Comparison of ENCODE assay signal across 11 cellular contexts in the genomic region with DNA sequence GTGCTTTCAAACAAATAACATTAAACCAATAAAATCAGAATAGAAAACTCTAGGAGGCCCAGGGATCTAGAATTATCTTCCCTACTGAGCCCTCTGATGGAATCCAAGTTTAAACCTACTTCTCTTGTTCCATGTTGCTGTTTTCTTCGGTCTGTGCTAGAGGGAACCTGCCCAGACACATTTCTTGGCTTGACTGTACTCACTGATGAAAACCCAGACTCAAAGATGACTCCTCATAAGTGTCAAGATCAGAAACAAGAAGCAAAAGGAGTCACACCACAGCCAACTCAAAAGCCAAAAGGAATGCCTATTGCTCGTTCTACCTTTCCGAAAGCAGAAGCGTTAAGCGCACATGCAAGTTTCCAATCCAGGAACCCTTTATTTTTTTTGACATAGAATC. TPM values are rescaled to one million over a fixed set of nuclear protein-coding genes. Genes with fewer than 3 reads are reported as not detected.
DNase-seq lines count a peak whose midpoint lies in the region; ATAC-seq, FAIRE-seq and TF ChIP-seq lines count a peak whose summit lies in the region.
"Had no signal": no experiment of that assay in that cellular context is flagged by ENCODE, and none has a peak within 500 bp of the region (broad histone marks: within the 10 kb centered on the region; RNA-seq: fewer than 3 reads in every experiment).

No MANE protein-coding gene starts in this region.

- no TSS peak for BruUV-seq in OCI-LY7 (replicated peaks; lab: Mats Ljungman, UMichigan)

- peaks cover 0 to 7% (median 0%) of the 10 kb centered on the region in 3 donors for H3K36me3 ChIP-seq in pancreas
- peaks cover 44% of the 10 kb centered on the region for H3K36me3 ChIP-seq in OCI-LY7 (ENCODE audit: insufficient read depth, low read length)

- TF ChIP-seq CTCF in AG10803 (conservative IDR thresholded peaks at IDR 0.05; ENCODE audit: low read length) (no peak), pancreas (IDR thresholded peaks at IDR 0.05) (no peak), GM10248 (IDR thresholded peaks at IDR 0.05; ENCODE audit: control extremely low read depth, extremely low read depth, low read depth, missing control alignments) (no peak), OCI-LY7 (conservative IDR thresholded peaks at IDR 0.05; ENCODE audit: low read length) (no peak)

- no peak for FAIRE-seq in pancreas (lab: Jason Lieb, UNC)
- FAIRE-seq: D721Med had no signal

- POLR2A ChIA-PET in GM10248 (lab: Yijun Ruan, JAX): no interaction called here
- POLR2A ChIA-PET in OCI-LY7 (lab: Charles Lee): interaction anchor here (0.6 kb wide), 1 partner anchor 112 kb away, joined by 4 read pairs; no protein-coding TSS in a partner anchor

- H3K79me2 ChIP-seq in OCI-LY7 (ENCODE audit: insufficient read depth, low read depth, low read length): peaks cover 28% of the 10 kb centered on the region

- no peak for ATAC-seq in pancreas

- H3K27ac ChIP-seq in epithelial cell of prostate (peak overlapping the region; percentile 97), pancreas (peak overlapping the region; percentile 59 to 80 (median 78)), OCI-LY7 (ENCODE audit: low read depth, low read length, poor library complexity, severe bottlenecking) (no peak overlapping the region)

- DNase-seq in AG10803 (ENCODE audit: low read depth) (peak; percentile 25), MV-4-11 (lab: John Stamatoyannopoulos, UW) (peak; percentile 39), epithelial cell of prostate (ENCODE audit: low read depth, low spot score) (peak; percentile 84), pancreas (peak in 1 of 6 donors; percentile 5), GM10248 (ENCODE audit: extremely low spot score) (no peak), GDM1 (lab: John Stamatoyannopoulos, UW) (no peak), cerebellar nuclear complex (lab: John Stamatoyannopoulos, UW) (no peak), OCI-LY7 (ENCODE audit: low spot score) (no peak)
- DNase-seq: amniotic stem cell, NCI-H1436 treated with DMSO at 0.1 percent for 48 hours had no signal

- intact Hi-C loops in pancreas (cut with DNase I): no loop called here
- intact Hi-C loops in OCI-LY7 (cut with micrococcal nuclease; ENCODE audit: unreplicated experiment): no loop called here

- H3K4me2 ChIP-seq in OCI-LY7 (ENCODE audit: low read length): no peak overlapping the region

- H3K9me3 ChIP-seq in pancreas (no peaks in the 10 kb centered on the region), OCI-LY7 (ENCODE audit: low read length) (peaks cover 9% of the 10 kb centered on the region; the same call in 1 of the 2 replicates)

- H3K4me3 ChIP-seq in AG10803 (ENCODE audit: low read length) (no peak overlapping the region), pancreas (no peak overlapping the region), OCI-LY7 (ENCODE audit: low read depth, low read length, poor library complexity, severe bottlenecking) (no peak overlapping the region)

- WGBS in pancreas, 2 donors: 90 to 92% methylated on average over 5 of the region's 5 CpGs

- no peaks in the 10 kb centered on the region for H3K27me3 ChIP-seq in pancreas

- H3K4me1 ChIP-seq in pancreas: peaks cover 15 to 27% (median 20%) of the 10 kb centered on the region in 3 donors
- no peaks in the 10 kb centered on the region for H3K4me1 ChIP-seq in OCI-LY7 (ENCODE audit: insufficient read depth, low read length, poor library complexity, severe bottlenecking)

- CTCF ChIA-PET in GM10248 (lab: Yijun Ruan, JAX): interaction anchor here (1.4 kb wide), 1 partner anchor 16 kb away, joined by 3 read pairs; no protein-coding TSS in a partner anchor
- CTCF ChIA-PET in OCI-LY7 (lab: Charles Lee; ENCODE audit: unreplicated experiment): no interaction called here

- no peaks in the 10 kb centered on the region for H3K9me2 ChIP-seq in OCI-LY7 (ENCODE audit: insufficient read depth, low read length)

- H2AFZ ChIP-seq in OCI-LY7 (ENCODE audit: low read length): no peak overlapping the region

- no peaks in the 10 kb centered on the region for H4K20me1 ChIP-seq in OCI-LY7 (ENCODE audit: insufficient read depth, low read length)

RNA-seq across cellular contexts. Expression of a gene that starts 31.6 kb away (rescaled TPM):
- 10 to 100 TPM; 29.0 to 47.9 (median 36.3) TPM for total RNA-seq in pancreas
- polyA plus RNA-seq in pancreas: 10 to 100 TPM; 48.8 to 59.5 TPM
- 49.6 and 63.7 TPM in 2 replicates for total RNA-seq in OCI-LY7 (2014; rRNA removed; shearing (Covaris generic))
- 69.4 and 70.5 TPM in 2 replicates for total RNA-seq in OCI-LY7 (2022)

Comparison
In these comparisons a context has a peak if more than half of its experiments do, and no peak if none do; other contexts are left out.
1. DNase-seq: peak in AG10803 (single experiment), MV-4-11 (single experiment) and epithelial cell of prostate (single experiment); none in GM10248 (single experiment), GDM1 (single experiment), cerebellar nuclear complex (0 of 2) and OCI-LY7 (single experiment).